Comparison of ENCODE assay signal across 29 cellular contexts in the genomic region with DNA sequence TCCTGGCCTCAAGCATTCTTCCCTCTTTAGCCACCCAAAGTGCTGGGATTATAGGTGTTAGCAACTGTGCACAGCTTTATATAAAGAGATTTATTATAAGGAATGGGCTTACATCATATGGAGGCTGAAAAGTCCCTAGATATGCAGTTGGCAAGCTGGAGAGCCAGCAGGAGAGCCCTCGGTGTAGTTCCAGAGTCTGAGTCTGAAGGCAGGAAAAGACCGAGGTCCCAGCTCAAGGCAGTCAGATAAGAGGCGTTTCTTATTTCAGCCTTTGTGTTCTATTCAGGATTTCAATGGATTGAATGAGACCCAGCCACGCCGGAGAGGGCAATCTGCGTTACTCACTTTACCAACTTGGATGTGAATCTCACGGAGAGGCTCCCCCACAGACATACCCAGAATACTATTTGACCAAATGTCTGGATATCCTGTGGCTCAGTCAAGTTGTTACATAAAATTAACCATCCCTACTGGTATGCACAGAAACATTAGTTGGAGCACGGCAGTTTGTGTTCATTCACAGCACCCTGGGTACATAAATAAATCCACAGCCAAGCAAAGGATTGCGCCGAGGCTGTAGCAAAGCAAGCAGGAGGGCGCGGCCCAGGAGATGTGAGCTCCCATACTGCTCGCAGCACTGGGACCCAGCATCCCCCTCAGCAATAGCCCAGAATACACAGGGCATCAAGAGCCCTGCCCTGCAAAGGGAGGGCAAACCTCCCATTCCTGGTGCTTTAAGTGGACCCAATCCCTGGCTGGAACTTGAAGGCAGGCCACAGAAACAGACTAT.
DNase-seq lines count a peak whose midpoint lies in the region; ATAC-seq and TF ChIP-seq lines count a peak whose summit lies in the region.
"Had no signal": no experiment of that assay in that cellular context is flagged by ENCODE, and none has a peak within 500 bp of the region (broad histone marks: within the 10 kb centered on the region; RNA-seq: fewer than 3 reads in every experiment).

No MANE protein-coding gene starts in this region.

- no peak overlapping the region for H3K27ac Mint-ChIP-seq in activated CD4-positive, alpha-beta T cell treated with anti-CD3 and anti-CD28 coated beads, Interleukin-2, amount 10 ng/mL, durations not matched to agents 24 days and 14 days
- H3K27ac Mint-ChIP-seq: activated T-cell treated with anti-CD3 and anti-CD28 coated beads, Interleukin-2, amount 50 U/mL, for 72 hours; mesothelial cell of epicardium had no signal

- peaks cover 13% of the 10 kb centered on the region for H3K27me3 Mint-ChIP-seq in activated CD4-positive, alpha-beta T cell treated with anti-CD3 and anti-CD28 coated beads, Interleukin-2, amount 10 ng/mL, durations not matched to agents 24 days and 14 days
- H3K27me3 Mint-ChIP-seq: CD8-positive, alpha-beta memory T cell had no signal

- TF ChIP-seq CTCF in ascending aorta (IDR thresholded peaks at IDR 0.05) (no peak), fibroblast of the aortic adventitia (IDR thresholded peaks at IDR 0.05; ENCODE audit: insufficient read depth, low read length) (no peak), thoracic aorta (IDR thresholded peaks at IDR 0.05) (no peak)

- H3K4me1 Mint-ChIP-seq in activated CD4-positive, alpha-beta T cell treated with anti-CD3 and anti-CD28 coated beads, Interleukin-2, amount 10 ng/mL, durations not matched to agents 24 days and 14 days = peaks cover 44% of the 10 kb centered on the region

- DNase-seq in activated CD4-positive, alpha-beta T cell treated with anti-CD3 and anti-CD28 coated beads, Interleukin-2, amount 10 ng/mL, durations not matched to agents 24 days and 14 days = peak; percentile 55
- no peak for DNase-seq in activated CD4-positive, alpha-beta T cell treated with anti-CD3 and anti-CD28 coated beads for 4 hours
- DNase-seq in ascending aorta (ENCODE audit: low spot score in 2 of 2) (no peak), fibroblast of the aortic adventitia (ENCODE audit: low read depth) (peak; percentile 68), thoracic aorta (ENCODE audit: low spot score) (no peak), NCI-H1930 (lab: John Stamatoyannopoulos, UW) (no peak)
- DNase-seq: 8988T; activated CD4-positive, CD25-positive, alpha-beta regulatory T cell treated with anti-CD3 and anti-CD28 coated beads, Interleukin-2, amount 50 U/mL, for 72 hours; activated CD8-positive, alpha-beta memory T cell treated with anti-CD3 and anti-CD28 coated beads, Interleukin-2, amount 10 ng/mL, durations not matched to agents 7 days and 5 days; activated naive CD4-positive, alpha-beta T cell treated with Interleukin-2 at 50 U/mL for 16 hours; activated T-cell treated with anti-CD3 and anti-CD28 coated beads, Interleukin-2, amount 50 U/mL, for 72 hours; anterior cingulate cortex; CD8-positive, alpha-beta memory T cell; cerebellar nuclear complex; foreskin keratinocyte; KBM-7; natural killer cell; NCI-H146; NCI-H2171; NCI-H524; ovary; stimulated activated naive CD8-positive, alpha-beta T cell treated with anti-CD3 and anti-CD28 coated beads, Interleukin-15, Interleukin-2, amounts not matched to agents 100 U/mL and 50 U/mL, for 24 hours had no signal

- no peak overlapping the region for H3K4me3 ChIP-seq in ascending aorta
- H3K4me3 ChIP-seq in fibroblast of the aortic adventitia (ENCODE audit: low read depth, low read length) = no peak overlapping the region
- no peak overlapping the region for H3K4me3 ChIP-seq in thoracic aorta
- H3K4me3 ChIP-seq: ovary, right atrium auricular region, tibial nerve had no signal

- peaks cover 9 to 35% of the 10 kb centered on the region in 2 donors for H3K4me1 ChIP-seq in ascending aorta
- H3K4me1 ChIP-seq in thoracic aorta (ENCODE audit: control insufficient read depth in 1 of 2, low read depth in 2 of 2) = peaks cover 48 to 77% of the 10 kb centered on the region in 2 donors
- H3K4me1 ChIP-seq: foreskin keratinocyte had no signal

- H3K4me3 Mint-ChIP-seq in activated CD4-positive, alpha-beta T cell treated with anti-CD3 and anti-CD28 coated beads, Interleukin-2, amount 10 ng/mL, durations not matched to agents 24 days and 14 days = no peak overlapping the region
- H3K4me3 Mint-ChIP-seq: activated CD8-positive, alpha-beta memory T cell treated with anti-CD3 and anti-CD28 coated beads, Interleukin-2, amount 10 ng/mL, durations not matched to agents 7 days and 5 days; mesothelial cell of epicardium; natural killer cell had no signal

- H3K9me3 ChIP-seq in ascending aorta (no peaks in the 10 kb centered on the region), thoracic aorta (no peaks in the 10 kb centered on the region)
- H3K9me3 ChIP-seq: ovary, right atrium auricular region, tibial nerve had no signal

- intact Hi-C loops in activated CD4-positive, alpha-beta T cell treated with anti-CD3 and anti-CD28 coated beads, Interleukin-2, amount 10 ng/mL, durations not matched to agents 24 days and 14 days (cut with micrococcal nuclease) = no loop called here
- intact Hi-C loops in ascending aorta (cut with DNase I) = no loop called here

- H3K27me3 ChIP-seq in ascending aorta (no peaks in the 10 kb centered on the region), thoracic aorta (replicated peaks; ENCODE audit: insufficient read depth) (no peaks in the 10 kb centered on the region)
- H3K27me3 ChIP-seq: foreskin keratinocyte, ovary, right atrium auricular region, tibial nerve had no signal

- no peak for TF ChIP-seq POLR2A in GM18505 (IDR thresholded peaks at IDR 0.05; ENCODE audit: borderline replicate concordance, extremely low read depth, insufficient read depth, insufficient read length)

- ATAC-seq in thoracic aorta (ENCODE audit: insufficient number of reproducible peaks, low FRiP score, low read depth) = peak; percentile 32
- ATAC-seq in GM18907 (IDR thresholded peaks at IDR 0.05; ENCODE audit: unreplicated experiment) = no peak
- ATAC-seq in GM18505 (IDR thresholded peaks at IDR 0.05; ENCODE audit: unreplicated experiment) = no peak
- ATAC-seq: activated T-cell treated with anti-CD3 and anti-CD28 coated beads, Interleukin-2, amount 50 U/mL, for 72 hours; foreskin keratinocyte; left lobe of liver; Panc1 had no signal

- H3K9me3 Mint-ChIP-seq in activated CD4-positive, alpha-beta T cell treated with anti-CD3 and anti-CD28 coated beads, Interleukin-2, amount 10 ng/mL, durations not matched to agents 24 days and 14 days = no peaks in the 10 kb centered on the region
- H3K9me3 Mint-ChIP-seq: activated T-cell treated with anti-CD3 and anti-CD28 coated beads, Interleukin-2, amount 50 U/mL, for 72 hours; CD8-positive, alpha-beta memory T cell; mesothelial cell of epicardium; natural killer cell had no signal

- H3K36me3 Mint-ChIP-seq in activated CD4-positive, alpha-beta T cell treated with anti-CD3 and anti-CD28 coated beads, Interleukin-2, amount 10 ng/mL, durations not matched to agents 24 days and 14 days (ENCODE audit: low read depth) = no peaks in the 10 kb centered on the region
- H3K36me3 Mint-ChIP-seq: CD8-positive, alpha-beta memory T cell; mesothelial cell of epicardium; natural killer cell had no signal

- peak overlapping the region; percentile 64 to 85 for H3K27ac ChIP-seq in ascending aorta
- H3K27ac ChIP-seq in thoracic aorta = peak overlapping the region; percentile 63 to 83
- H3K27ac ChIP-seq: foreskin keratinocyte, ovary, right atrium auricular region, tibial nerve had no signal

- H3K36me3 ChIP-seq in ascending aorta (no peaks in the 10 kb centered on the region), thoracic aorta (no peaks in the 10 kb centered on the region)
- H3K36me3 ChIP-seq: ovary, right atrium auricular region, tibial nerve had no signal

Comparison
In these comparisons a context has a peak if more than half of its experiments do, and no peak if none do; other contexts are left out.
1. DNase-seq: peak in activated CD4-positive, alpha-beta T cell treated with anti-CD3 and anti-CD28 coated beads, Interleukin-2, amount 10 ng/mL, durations not matched to agents 24 days and 14 days (single experiment) and fibroblast of the aortic adventitia (single experiment); none in activated CD4-positive, alpha-beta T cell treated with anti-CD3 and anti-CD28 coated beads for 4 hours (0 of 2), ascending aorta (0 of 2), thoracic aorta (single experiment) and NCI-H1930 (0 of 2).